8 cellular contexts compared by ENCODE assay signal in genomic region chr1:160046494-160047115, GRCh38. TPM values are rescaled to one million over a fixed set of nuclear protein-coding genes. Genes with fewer than 3 reads are reported as not detected.
DNase-seq lines count a peak whose midpoint lies in the region; ATAC-seq, FAIRE-seq and TF ChIP-seq lines count a peak whose summit lies in the region.

No MANE protein-coding gene starts in this region.

- H3K9me3 ChIP-seq in Panc1 (ENCODE audit: control insufficient read depth, insufficient read depth, low read depth, low read length): no peaks in the 10 kb centered on the region
- H3K9me3 ChIP-seq in heart right ventricle: no peaks in the 10 kb centered on the region
- H3K9me3 ChIP-seq in psoas muscle: no peaks in the 10 kb centered on the region

- H3K36me3 ChIP-seq in Panc1 (ENCODE audit: control insufficient read depth, insufficient read depth, low read length) (no peaks in the 10 kb centered on the region), heart right ventricle (no peaks in the 10 kb centered on the region), psoas muscle (ENCODE audit: insufficient read depth in 1 of 2, low read depth in 1 of 2) (no peaks in the 10 kb centered on the region)

- 4 to 5% methylated on average over 11 of the region's 11 CpGs for WGBS in heart right ventricle, 2 donors
- 7 to 11% (median 9%) methylated on average over 11 of the region's 11 CpGs for WGBS in psoas muscle, 3 donors

- H3K4me3 ChIP-seq in Panc1 (ENCODE audit: low read depth in 2 of 2, low read length in 2 of 2): no peak overlapping the region
- peak overlapping the region in 3 of 10 donors; percentile 1 to 35 (median 22) for H3K4me3 ChIP-seq in heart right ventricle
- H3K4me3 ChIP-seq in psoas muscle: no peak overlapping the region

- ATAC-seq in HG03342 (IDR thresholded peaks at IDR 0.05; ENCODE audit: unreplicated experiment) (peak; percentile 74), Panc1 (peak; percentile 85), heart right ventricle (peak; percentile 70 to 91 (median 84)), psoas muscle (peak; percentile 62 to 86 (median 76))

- FAIRE-seq in RCC 7860 (lab: Jason Lieb, UNC): no peak

- TF ChIP-seq CTCF in GM12874 (IDR thresholded peaks at IDR 0.05; ENCODE audit: insufficient read depth, low read depth, low read length): peak; percentile 52
- peak; percentile 80 for TF ChIP-seq CTCF in Panc1 (IDR thresholded peaks at IDR 0.05)
- TF ChIP-seq CTCF in heart right ventricle (IDR thresholded peaks at IDR 0.05): peak; percentile 41 to 67 (median 58)
- peak; percentile 50 for TF ChIP-seq CTCF in psoas muscle (IDR thresholded peaks at IDR 0.05)

- H3K27ac ChIP-seq in Panc1 (ENCODE audit: low read length) (no peak overlapping the region), heart right ventricle (no peak overlapping the region), psoas muscle (no peak overlapping the region)

- in situ Hi-C loops in Panc1 (cut with HindIII; ENCODE audit: low pct_unique_long_range_greater_than_20kb, low sequenced_read_pairs): no loop called here

- POLR2A ChIA-PET in Panc1 (lab: Charles Lee): interaction anchor here (0.5 kb wide), 1 partner anchor 969 kb away, joined by 9 read pairs; no protein-coding TSS in a partner anchor

- DNase-seq in AG08395 (ENCODE audit: low spot score): peak; percentile 78
- DNase-seq in Panc1 (ENCODE audit: low read depth, low spot score): no peak
- peak; percentile 43 for DNase-seq in amniotic epithelial cell (ENCODE audit: low read depth)
- DNase-seq in heart right ventricle: peak; percentile 44 to 46
- peak; percentile 57 to 72 for DNase-seq in psoas muscle
- DNase-seq in RCC 7860 (ENCODE audit: low spot score): no peak

- CTCF ChIA-PET in Panc1 (lab: Charles Lee): interaction anchor here (0.6 to 2.2 kb wide), 9 partner anchors 9 to 39 kb away, joined by 3 to 13 read pairs (median 5); no protein-coding TSS in a partner anchor

- H3K27me3 ChIP-seq in Panc1 (ENCODE audit: control insufficient read depth, insufficient read depth, low read length): peaks cover 11% of the 10 kb centered on the region
- H3K27me3 ChIP-seq in heart right ventricle: peaks cover 0 to 10% (median 4%) of the 10 kb centered on the region in 7 donors
- no peaks in the 10 kb centered on the region for H3K27me3 ChIP-seq in psoas muscle (ENCODE audit: insufficient read depth in 3 of 3, low read length in 2 of 3)

- no TSS peak for BruUV-seq in Panc1 (replicated peaks; lab: Mats Ljungman, UMichigan)

- intact Hi-C loops in Panc1 (cut with micrococcal nuclease; ENCODE audit: unreplicated experiment) (loop anchor here (2.0 kb wide), 1 partner anchor 38 kb away; no protein-coding TSS in a partner anchor), heart right ventricle (cut with DNase I) (loop anchor here in 6 of 10 donors (1.0 to 5.0 kb wide), 2 partner anchors 32 to 36 kb away; partner anchors contain the start of gene KCNJ9 (in 5 of the 6)), psoas muscle (cut with DNase I) (loop anchor here in 1 of 2 donors (5.0 kb wide), 1 partner anchor 36 kb away; the partner anchor contains the start of gene KCNJ9)

- no peaks in the 10 kb centered on the region for H3K4me1 ChIP-seq in Panc1 (ENCODE audit: control insufficient read depth, insufficient read depth, low read length)
- H3K4me1 ChIP-seq in heart right ventricle: peaks cover 4 to 13% (median 11%) of the 10 kb centered on the region in 9 donors
- no peaks in the 10 kb centered on the region for H3K4me1 ChIP-seq in psoas muscle

RNA-seq across cellular contexts. Expression of gene PIGM, which starts 14.8 kb away (rescaled TPM):
- total RNA-seq in Panc1 (2021; ENCODE audit: unreplicated experiment) (4.4 TPM), heart right ventricle (1 to 10 TPM; 2.0 to 3.0 (median 2.5) TPM), psoas muscle (1 to 10 TPM in 3 of 4 donors, under 1 TPM in 1; 0.84 to 1.5 (median 1.4) TPM)
- polyA plus RNA-seq in Panc1 (2012; ENCODE audit: insufficient read length): 2.5 TPM
- polyA plus RNA-seq in heart right ventricle (1 to 10 TPM; 1.5 to 2.3 TPM), psoas muscle (1 to 10 TPM in 2 of 3 donors, under 1 TPM in 1; 0.66 to 1.4 (median 1.3) TPM)

RNA-seq across cellular contexts. Expression of gene KCNJ10, which starts 23.4 kb away (rescaled TPM):
- total RNA-seq in Panc1 (2021; ENCODE audit: unreplicated experiment) (0.08 TPM), heart right ventricle (1 to 10 TPM in 1 of 10 donors, not detected in 9; 1.9 TPM), psoas muscle (under 1 TPM in 2 of 4 donors, not detected in 2; 0.08 to 0.09 TPM)
- polyA plus RNA-seq in Panc1 (2012; ENCODE audit: insufficient read length): not detected
- polyA plus RNA-seq in heart right ventricle (under 1 TPM in 1 of 2 donors, not detected in 1; 0.09 TPM), psoas muscle (under 1 TPM in 2 of 3 donors, not detected in 1; 0.01 to 0.03 TPM)

RNA-seq across cellular contexts. Expression of gene KCNJ9, which starts 34.7 kb away (rescaled TPM):
- total RNA-seq in Panc1 (2021; ENCODE audit: unreplicated experiment): not detected
- not detected for polyA plus RNA-seq in Panc1 (2012; ENCODE audit: insufficient read length)
- total RNA-seq in heart right ventricle: under 1 TPM in 3 of 10 donors, not detected in 7; 0.06 to 0.09 (median 0.07) TPM
- under 1 TPM in 1 of 2 donors, not detected in 1; 0.01 TPM for polyA plus RNA-seq in heart right ventricle
- total RNA-seq in psoas muscle: not detected
- polyA plus RNA-seq in psoas muscle: under 1 TPM in 2 of 3 donors, not detected in 1; 0.01 to 0.04 TPM

RNA-seq across cellular contexts. Expression of gene IGSF8, which starts 51.8 kb away (rescaled TPM):
- 18.8 TPM for total RNA-seq in Panc1 (2021; ENCODE audit: unreplicated experiment)
- polyA plus RNA-seq in Panc1 (2012; ENCODE audit: insufficient read length): 29.5 TPM
- total RNA-seq in heart right ventricle: 10 to 100 TPM; 17.0 to 42.2 (median 20.6) TPM
- 10 to 100 TPM; 13.4 to 27.1 TPM for polyA plus RNA-seq in heart right ventricle
- total RNA-seq in psoas muscle: 1 to 10 TPM; 4.3 to 8.6 (median 6.4) TPM
- 1 to 10 TPM; 4.9 to 6.5 (median 6.4) TPM for polyA plus RNA-seq in psoas muscle

Comparison
In these comparisons a context has a peak if more than half of its experiments do, and no peak if none do; other contexts are left out.
1. DNase-seq: peak in AG08395 (single experiment), amniotic epithelial cell (single experiment), heart right ventricle (2 of 2) and psoas muscle (2 of 2); none in Panc1 (single experiment) and RCC 7860 (single experiment).
2. Peak in every context shown above with its lines, with median percentiles within 50 percentile points of each other: CTCF ChIP-seq and ATAC-seq.